23 cellular contexts compared by ENCODE assay signal in the genomic region with DNA sequence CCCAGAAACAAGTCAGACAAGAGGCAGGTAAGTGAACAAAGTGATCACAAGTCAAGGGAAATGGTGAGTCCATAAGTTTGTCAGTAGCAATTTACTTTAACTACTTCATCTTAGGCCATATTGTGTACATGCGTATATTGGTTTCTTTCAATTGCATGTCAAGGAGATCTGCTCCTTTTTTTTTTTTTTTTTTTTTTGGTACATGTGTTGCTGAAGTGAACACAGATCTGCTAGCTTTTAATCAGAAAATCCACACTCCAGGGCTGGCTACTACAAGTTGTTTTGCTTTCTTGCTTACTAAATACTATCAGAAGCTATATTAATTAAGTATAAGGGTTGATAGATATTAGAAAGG.
"Had no signal": no experiment of that assay in that cellular context is flagged by ENCODE, and none has a peak within 500 bp of the region (broad histone marks: within the 10 kb centered on the region; RNA-seq: fewer than 3 reads in every experiment).

No MANE protein-coding gene starts in this region.

- H3K4me2 ChIP-seq: KMS-11, SK-N-SH had no signal

- FAIRE-seq: HTR-8/SVneo, K562 had no signal

- H3K27ac ChIP-seq: HL-60, KMS-11, RWPE1 had no signal

- H3K4me3 ChIP-seq: K562 had no signal

- H3K27ac Mint-ChIP-seq: IgD-negative memory B cell had no signal

- ATAC-seq: K562, Panc1 had no signal

- DNase-seq: Kasumi-1, MM.1S, NCI-H1092 treated with DMSO at 0.1 percent for 48 hours, NCI-H1436, NCI-H187, NCI-H2029, NCI-H2081 treated with DMSO at 0.1 percent for 48 hours, NCI-H2171, NCI-H226, NCI-H446, NCI-H510A, NCI-H524 treated with DMSO at 0.1 percent for 48 hours, NCI-H69, NCI-H774, SHP77, SK-N-SH had no signal

- H3K9me2 ChIP-seq: SK-N-SH had no signal

- H3K36me3 Mint-ChIP-seq: IgD-negative memory B cell had no signal

- H3K9ac ChIP-seq: KMS-11, SK-N-SH had no signal

- H3K9me3 ChIP-seq: SK-N-SH had no signal

- H3K4me3 Mint-ChIP-seq: IgD-negative memory B cell had no signal

- H3K27me3 Mint-ChIP-seq: IgD-negative memory B cell had no signal
